In genomic region chr9:129506892-129507291, GRCh38 we compare ENCODE assay signal across 16 cellular contexts.
DNase-seq lines count a peak whose midpoint lies in the region; ATAC-seq and TF ChIP-seq lines count a peak whose summit lies in the region.
"Had no signal": no experiment of that assay in that cellular context is flagged by ENCODE, and none has a peak within 500 bp of the region (broad histone marks: within the 10 kb centered on the region; RNA-seq: fewer than 3 reads in every experiment).

No MANE protein-coding gene starts in this region.

- H3K4me1 Mint-ChIP-seq in chondrocyte (ENCODE audit: low read depth), result peaks cover 49% of the 10 kb centered on the region

- H3K4me3 ChIP-seq in AG04450 (ENCODE audit: low read depth, low read length) (no peak overlapping the region), HUES64 (ENCODE audit: low read length) (no peak overlapping the region), right lobe of liver (no peak overlapping the region), sigmoid colon (no peak overlapping the region)
- H3K4me3 ChIP-seq: lower lobe of right lung, MG63 had no signal

- peaks cover 22% of the 10 kb centered on the region for H3K9me3 ChIP-seq in AG04450 (ENCODE audit: control insufficient read depth, insufficient read depth, low read length)
- no peaks in the 10 kb centered on the region for H3K9me3 ChIP-seq in HUES64 (ENCODE audit: insufficient read depth, low read depth, low read length)
- H3K9me3 ChIP-seq in right lobe of liver, result no peaks in the 10 kb centered on the region
- peaks cover 0 to 5% (median 0%) of the 10 kb centered on the region in 4 donors for H3K9me3 ChIP-seq in sigmoid colon
- H3K9me3 ChIP-seq: lower lobe of right lung had no signal

- no peaks in the 10 kb centered on the region for H3K36me3 ChIP-seq in HUES64 (ENCODE audit: insufficient read depth, low read length)
- H3K36me3 ChIP-seq in right lobe of liver, result peaks cover 0 to 17% (median 0%) of the 10 kb centered on the region in 4 donors
- peaks cover 0 to 24% (median 7%) of the 10 kb centered on the region in 4 donors for H3K36me3 ChIP-seq in sigmoid colon
- H3K36me3 ChIP-seq: MG63 had no signal

- CTCF ChIA-PET in AG04450 (lab: Charles Lee), result interaction anchor here (0.6 kb wide), 1 partner anchor 333 kb away, joined by 3 read pairs; no protein-coding TSS in a partner anchor

- TF ChIP-seq CTCF in AG04450 (IDR thresholded peaks at IDR 0.05; ENCODE audit: low read depth, low read length), result no peak
- no peak for TF ChIP-seq CTCF in chondrocyte (IDR thresholded peaks at IDR 0.05)
- no peak for TF ChIP-seq CTCF in right lobe of liver (IDR thresholded peaks at IDR 0.05)
- no peak for TF ChIP-seq CTCF in sigmoid colon (IDR thresholded peaks at IDR 0.05)

- POLR2A ChIA-PET in AG04450 (lab: Yijun Ruan, JAX), result interaction anchor here (0.8 to 1.4 kb wide), 4 partner anchors 11 to 333 kb away, joined by 3 to 6 read pairs (median 3); partner anchors contain the start of gene IER5L

- peak overlapping the region; percentile 85 for H3K27ac Mint-ChIP-seq in chondrocyte (ENCODE audit: unreplicated experiment)
- H3K27ac Mint-ChIP-seq: activated naive CD8-positive, alpha-beta T cell treated with anti-CD3 and anti-CD28 coated beads, Interleukin-2, amount 50 U/mL, for 24 hours had no signal

- H3K27me3 ChIP-seq in AG04450 (ENCODE audit: control insufficient read depth, insufficient read depth, low read length) (no peaks in the 10 kb centered on the region), HUES64 (ENCODE audit: insufficient read depth, low read length) (no peaks in the 10 kb centered on the region), right lobe of liver (no peaks in the 10 kb centered on the region), sigmoid colon (no peaks in the 10 kb centered on the region)
- H3K27me3 ChIP-seq: MG63 had no signal

- H3K4me1 ChIP-seq in HUES64 (ENCODE audit: insufficient read depth, low read length) (peaks cover 7% of the 10 kb centered on the region), right lobe of liver (peaks cover 0 to 17% (median 7%) of the 10 kb centered on the region in 4 donors), sigmoid colon (no peaks in the 10 kb centered on the region)
- H3K4me1 ChIP-seq: parathyroid adenoma had no signal

- H3K27me3 Mint-ChIP-seq in chondrocyte (ENCODE audit: low read depth), result no peaks in the 10 kb centered on the region

- DNase-seq in AG04450 (ENCODE audit: low read depth, low spot score) (no peak), chondrocyte (ENCODE audit: low spot score) (no peak), right lobe of liver (peak; percentile 61 to 82 (median 78)), NCI-H524 (lab: John Stamatoyannopoulos, UW) (no peak), sigmoid colon (no peak), NCI-H446 (lab: John Stamatoyannopoulos, UW) (no peak)
- DNase-seq: activated naive CD8-positive, alpha-beta T cell treated with anti-CD3 and anti-CD28 coated beads, Interleukin-2, amount 50 U/mL, for 24 hours; lower lobe of right lung; MG63; NCI-H2171; stimulated activated CD4-positive, alpha-beta T cell treated with anti-CD3 and anti-CD28 coated beads, Interleukin-4, amount 100 ng/mL, for 24 hours; stimulated activated naive CD4-positive, alpha-beta T cell treated with Interleukin-2 at 50 U/mL for 16 hours had no signal

- 45% methylated on average over 6 of the region's 6 CpGs for WGBS in HUES64
- 48% methylated on average over 6 of the region's 6 CpGs for WGBS in right lobe of liver (ENCODE audit: insufficient coverage, low coverage, low lambda C conversion rate, missing lambda C conversion rate)
- 58 to 76% methylated on average over 6 of the region's 6 CpGs for WGBS in sigmoid colon, 2 donors

- TF ChIP-seq EP300 in sigmoid colon (IDR thresholded peaks at IDR 0.05), result no peak

- intact Hi-C loops in right lobe of liver (cut with DNase I), result loop anchor here in 1 of 2 donors (10.0 kb wide), 2 partner anchors 48 to 98 kb away; no protein-coding TSS in a partner anchor
- intact Hi-C loops in sigmoid colon (cut with DNase I), result no loop called here

- no peak overlapping the region for H3K9ac ChIP-seq in HUES64 (ENCODE audit: low read depth, low read length)
- H3K9ac ChIP-seq: parathyroid adenoma had no signal

- H3K4me3 Mint-ChIP-seq in chondrocyte (ENCODE audit: unreplicated experiment), result no peak overlapping the region
- H3K4me3 Mint-ChIP-seq: activated naive CD8-positive, alpha-beta T cell treated with anti-CD3 and anti-CD28 coated beads, Interleukin-2, amount 50 U/mL, for 24 hours; B cell had no signal

- ATAC-seq in right lobe of liver, result peak; percentile 67 to 87 (median 80)
- no peak for ATAC-seq in activated CD4-positive, CD25-positive, alpha-beta regulatory T cell treated with anti-CD3 and anti-CD28 coated beads, Interleukin-2, amount 50 U/mL, for 24 hours
- ATAC-seq: activated naive CD8-positive, alpha-beta T cell treated with anti-CD3 and anti-CD28 coated beads, Interleukin-2, amount 50 U/mL, for 24 hours; lower lobe of right lung had no signal

- H3K36me3 Mint-ChIP-seq in chondrocyte (ENCODE audit: low read depth), result peaks cover 8% of the 10 kb centered on the region

- TF ChIP-seq POLR2A in right lobe of liver (IDR thresholded peaks at IDR 0.05), result no peak
- TF ChIP-seq POLR2A in sigmoid colon (IDR thresholded peaks at IDR 0.05), result no peak

- H3K27ac ChIP-seq in AG04450 (ENCODE audit: low read depth, low read length) (peak overlapping the region; percentile 31), HUES64 (ENCODE audit: low read depth, low read length) (0 out of 2 replicates have a peak overlapping the region, but pooled peaks have one; percentile 4), right lobe of liver (peak overlapping the region; percentile 37 to 81 (median 78)), sigmoid colon (no peak overlapping the region)
- H3K27ac ChIP-seq: lower lobe of right lung, parathyroid adenoma had no signal

- peaks cover 20% of the 10 kb centered on the region for H3K9me3 Mint-ChIP-seq in chondrocyte (ENCODE audit: low read depth)
- H3K9me3 Mint-ChIP-seq: activated naive CD8-positive, alpha-beta T cell treated with anti-CD3 and anti-CD28 coated beads, Interleukin-2, amount 50 U/mL, for 24 hours had no signal

Comparison
In these comparisons a context has a peak if more than half of its experiments do, and no peak if none do; other contexts are left out.
1. DNase-seq: peak in right lobe of liver (3 of 3); none in AG04450 (single experiment), chondrocyte (single experiment), NCI-H524 (0 of 2), sigmoid colon (single experiment) and NCI-H446 (0 of 2).
2. H3K27ac ChIP-seq: peak in AG04450 (single experiment), HUES64 (single experiment) and right lobe of liver (3 of 3); none in sigmoid colon (0 of 4).
3. ATAC-seq: peak in right lobe of liver (4 of 4); none in activated CD4-positive, CD25-positive, alpha-beta regulatory T cell treated with anti-CD3 and anti-CD28 coated beads, Interleukin-2, amount 50 U/mL, for 24 hours (0 of 2).